Comparison of ENCODE assay signal across 6 cellular contexts in the genomic region with DNA sequence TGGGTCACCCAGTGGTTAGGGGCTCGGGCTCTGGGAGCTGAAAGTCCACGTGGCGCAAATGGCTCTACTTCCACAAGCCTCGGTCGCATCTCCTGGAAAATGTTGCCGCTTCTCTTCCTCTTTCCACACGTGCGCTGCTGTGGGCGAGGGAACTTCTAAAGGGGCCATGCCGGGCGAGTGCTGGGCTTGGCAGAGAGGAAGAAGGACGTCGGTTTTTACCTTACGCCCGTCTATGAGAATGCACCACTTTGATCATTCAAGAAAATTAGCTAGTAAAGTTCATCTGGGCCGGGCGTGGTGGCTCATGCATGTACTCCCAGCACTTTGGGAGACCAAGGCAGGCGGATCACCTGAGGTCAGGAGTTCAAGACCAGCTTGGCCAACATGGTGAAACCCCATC. TPM values are rescaled to one million over a fixed set of nuclear protein-coding genes. Genes with fewer than 3 reads are reported as not detected.
"Had no signal": no experiment of that assay in that cellular context is flagged by ENCODE, and none has a peak within 500 bp of the region (broad histone marks: within the 10 kb centered on the region; RNA-seq: fewer than 3 reads in every experiment).

No MANE protein-coding gene starts in this region.

- DNase-seq: IMR-90, KG1 had no signal

RNA-seq across cellular contexts. Expression of a gene that starts 10.4 kb away (rescaled TPM):
- total RNA-seq: HepG2, HT-29, HT1080, K562 had no signal
